ENCODE assay signal across 27 cellular contexts in the genomic region with DNA sequence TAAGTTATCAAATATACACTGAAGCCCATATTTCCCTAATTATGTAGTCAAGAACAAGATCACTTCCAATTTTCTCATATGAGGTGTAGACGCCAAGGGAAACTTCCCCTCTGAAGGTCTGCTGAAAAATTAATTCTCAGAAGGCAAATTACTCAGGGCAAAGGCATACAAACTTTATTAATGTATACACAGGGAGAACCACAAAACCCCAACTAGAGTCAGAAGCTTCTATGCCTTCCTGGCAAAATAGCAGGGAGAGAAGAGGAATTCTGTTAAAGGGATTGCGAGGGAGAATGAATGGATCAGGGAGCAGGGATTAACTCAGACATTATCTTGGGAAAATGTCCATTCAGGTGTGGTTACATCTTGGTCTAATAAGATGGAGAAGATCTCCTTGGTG.
"Had no signal": no experiment of that assay in that cellular context is flagged by ENCODE, and none has a peak within 500 bp of the region (broad histone marks: within the 10 kb centered on the region; RNA-seq: fewer than 3 reads in every experiment).

No MANE protein-coding gene starts in this region.

- H3K9ac ChIP-seq: SK-N-SH had no signal

- H3K4me2 ChIP-seq: SK-N-SH had no signal

- DNase-seq: activated CD4-positive, alpha-beta memory T cell treated with anti-CD3 and anti-CD28 coated beads for 36 hours; activated CD4-positive, alpha-beta T cell treated with anti-CD3 and anti-CD28 coated beads, Interleukin-2, amount 10 ng/mL, durations not matched to agents 7 days and 5 days; activated CD4-positive, CD25-positive, alpha-beta regulatory T cell; activated gamma-delta T cell treated with Interleukin-2 at 50 U/mL for 16 hours; activated naive CD4-positive, alpha-beta T cell treated with anti-CD3 and anti-CD28 coated beads, Interleukin-2, amount 10 ng/mL, durations not matched to agents 7 days and 5 days; activated naive CD8-positive, alpha-beta T cell treated with anti-CD3 and anti-CD28 coated beads for 36 hours; activated T-cell treated with anti-CD3 and anti-CD28 coated beads for 4 hours; activated T-cell treated with anti-CD3 and anti-CD28 coated beads, Interleukin-2, amount 50 U/mL, for 48 hours; anterior cingulate cortex; central memory CD4-positive, alpha-beta T cell; Kasumi-1; NCI-H1092; NCI-H1417; NCI-H1930; NCI-H2171; NCI-H2227 treated with DMSO at 0.1 percent for 48 hours; NCI-H446 treated with DMSO at 0.1 percent for 48 hours; NCI-H524 treated with DMSO at 0.1 percent for 48 hours; NCI-H774; Peyer's patch; Right ventricle myocardium superior; SJCRH30; SK-N-SH; T-helper 1 cell had no signal

- H3K36me3 ChIP-seq: Peyer's patch, SJCRH30 had no signal

- H3K27me3 ChIP-seq: Peyer's patch, SJCRH30 had no signal

- H3K4me3 ChIP-seq: Peyer's patch, SJCRH30 had no signal

- ATAC-seq: activated T-helper 17 cell treated with anti-CD3 and anti-CD28 coated beads, Interleukin-2, amount 50 U/mL, for 72 hours had no signal

- H3K27ac ChIP-seq: Peyer's patch, RWPE1, SJCRH30, VCaP had no signal

- H3K9me3 ChIP-seq: Peyer's patch, SJCRH30, SK-N-SH had no signal

- H3K4me1 ChIP-seq: Peyer's patch, SJCRH30 had no signal
